8 cellular contexts compared by ENCODE assay signal in genomic region chrX:135740683-135741149, GRCh38. TPM values are rescaled to one million over a fixed set of nuclear protein-coding genes. Genes with fewer than 3 reads are reported as not detected.
A peak's percentile ranks its signal among the peaks of the same experiment; 100 is the strongest.
DNase-seq lines count a peak whose midpoint lies in the region; ATAC-seq and TF ChIP-seq lines count a peak whose summit lies in the region.

No MANE protein-coding gene starts in this region.

- H3K27ac ChIP-seq in 22Rv1 = no peak overlapping the region

- peak overlapping the region; percentile 22; the same call in 1 of the 2 replicates for H3K4me3 ChIP-seq in Jurkat, Clone E6-1 (ENCODE audit: low read length)

- TF ChIP-seq CTCF in 22Rv1 (IDR thresholded peaks at IDR 0.05) = peak; percentile 71

- peak; percentile 63 for ATAC-seq in GM18870 (IDR thresholded peaks at IDR 0.05; ENCODE audit: unreplicated experiment)
- ATAC-seq in GM18498 (IDR thresholded peaks at IDR 0.05; ENCODE audit: unreplicated experiment) = no peak

- peak; percentile 25 for DNase-seq in Jurkat, Clone E6-1 (ENCODE audit: low read depth, low spot score)
- DNase-seq in activated T-cell treated with anti-CD3 and anti-CD28 coated beads, Interleukin-2, amount 50 U/mL, for 48 hours = peak; percentile 70 to 71
- peak; percentile 39 for DNase-seq in medulla oblongata (ENCODE audit: extremely low spot score)
- DNase-seq in MV-4-11 (lab: John Stamatoyannopoulos, UW) = no peak
- DNase-seq in NOMO-1 treated with dmso at 0.1 percent for 144 hours (lab: John Stamatoyannopoulos, UW; ENCODE audit: unreplicated experiment) = no peak

RNA-seq across cellular contexts. Expression of gene CT45A3, which starts 27.3 kb away (rescaled TPM):
- polyA plus RNA-seq in Jurkat, Clone E6-1 (2012; ENCODE audit: insufficient read depth, insufficient read length) = 1.6 TPM

RNA-seq across cellular contexts. Expression of gene CT45A1, which starts 27.3 kb away (rescaled TPM):
- not detected for polyA plus RNA-seq in Jurkat, Clone E6-1 (2012; ENCODE audit: insufficient read depth, insufficient read length)

RNA-seq across cellular contexts. Expression of gene CT45A5, which starts 44.6 kb away (rescaled TPM):
- not detected for polyA plus RNA-seq in Jurkat, Clone E6-1 (2012; ENCODE audit: insufficient read depth, insufficient read length)

Comparison
In these comparisons a context has a peak if more than half of its experiments do, and no peak if none do; other contexts are left out.
1. DNase-seq: peak in Jurkat, Clone E6-1 (single experiment), activated T-cell treated with anti-CD3 and anti-CD28 coated beads, Interleukin-2, amount 50 U/mL, for 48 hours (2 of 2) and medulla oblongata (single experiment); none in MV-4-11 (single experiment) and NOMO-1 treated with dmso at 0.1 percent for 144 hours (single experiment).